ENCODE assay signal across 17 cellular contexts in the genomic region with DNA sequence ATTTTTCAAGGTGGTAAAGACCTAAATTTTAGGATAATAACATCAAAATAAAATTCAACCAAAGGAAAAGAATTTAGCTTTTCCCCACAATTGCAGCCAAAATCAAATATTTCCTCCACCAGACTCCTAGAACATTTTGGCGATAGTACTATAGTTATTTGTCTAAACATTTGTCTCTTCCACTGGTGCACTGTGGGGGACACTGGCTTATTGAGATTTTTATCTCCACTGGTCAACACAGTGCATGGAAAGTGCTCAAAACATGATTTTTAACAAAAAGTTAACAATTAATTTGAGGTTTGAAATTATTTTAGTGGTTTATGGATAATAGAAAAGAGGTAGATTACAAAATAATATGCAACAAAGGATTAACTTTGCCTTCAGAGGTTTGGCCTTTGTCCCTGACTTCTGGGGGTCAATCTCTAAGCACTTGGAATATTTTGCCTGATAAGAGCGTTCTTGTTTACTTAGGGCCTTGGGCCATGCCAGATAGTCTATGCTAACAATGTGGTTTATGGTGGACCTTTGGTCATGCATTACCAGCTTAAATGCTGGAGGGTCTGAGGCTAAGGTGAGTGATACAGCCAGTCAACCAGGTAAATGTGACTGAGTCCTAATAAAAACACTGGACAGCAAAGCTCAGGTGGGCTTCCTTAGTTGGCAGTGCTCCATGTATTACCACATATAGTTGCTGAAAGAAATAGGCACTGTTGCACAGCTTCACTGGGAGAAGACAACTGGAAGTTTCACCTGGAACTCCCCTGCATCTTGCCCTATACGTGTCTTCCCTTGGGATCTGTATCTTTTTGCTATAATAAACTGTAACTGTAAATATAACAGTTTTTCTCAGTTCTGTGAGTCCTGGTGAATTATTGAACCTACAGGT.
DNase-seq lines count a peak whose midpoint lies in the region; ATAC-seq, FAIRE-seq and TF ChIP-seq lines count a peak whose summit lies in the region.
"Had no signal": no experiment of that assay in that cellular context is flagged by ENCODE, and none has a peak within 500 bp of the region (broad histone marks: within the 10 kb centered on the region; RNA-seq: fewer than 3 reads in every experiment).

No MANE protein-coding gene starts in this region.

- H4K20me1 ChIP-seq in H1 (replicated peaks in 1 of 2; ENCODE audit: control insufficient read depth in 1 of 2, insufficient read depth in 2 of 2, low read length in 2 of 2) (no peaks in the 10 kb centered on the region), HepG2 (ENCODE audit: insufficient read depth, low read length) (no peaks in the 10 kb centered on the region)
- H4K20me1 ChIP-seq: BLaER1 had no signal

- H4K8ac ChIP-seq in H1 (ENCODE audit: extremely low read depth, insufficient read depth, low read length): no peak overlapping the region

- H2BK15ac ChIP-seq in H1 (ENCODE audit: low read length): no peak overlapping the region

- H3K14ac ChIP-seq in H1 (ENCODE audit: insufficient read length): no peak overlapping the region

- peak; percentile 5 for DNase-seq in ELF-1 (ENCODE audit: low read depth, low spot score)
- no peak for DNase-seq in H1 (ENCODE audit: low read depth in 1 of 2, low spot score in 2 of 2)
- peak; percentile 87 for DNase-seq in HepG2 (ENCODE audit: low spot score)
- DNase-seq in SIG-M5 (lab: John Stamatoyannopoulos, UW): no peak
- DNase-seq in left cardiac atrium: no peak
- no peak for DNase-seq in psoas muscle
- no peak for DNase-seq in activated T-cell treated with anti-CD3 and anti-CD28 coated beads, Interleukin-2, amount 50 U/mL, for 4 hours
- DNase-seq: 8988T; Calu3; CD4-positive, alpha-beta memory T cell; DMS79 treated with DMSO at 0.1 percent for 48 hours; HCEC 1CT had no signal

- no TSS peak for BruUV-seq in HepG2 (replicated peaks; lab: Mats Ljungman, UMichigan)

- no peak for TF ChIP-seq EP300 in H1 (IDR thresholded peaks at IDR 0.05; ENCODE audit: borderline replicate concordance in 1 of 2, low read depth in 2 of 2, low read length in 2 of 2)
- peak in 1 of 2 experiments; percentile 83; a peak in 2 of 4 replicates for TF ChIP-seq EP300 in HepG2 (IDR thresholded peaks at IDR 0.05; ENCODE audit: low read depth in 2 of 2, low read length in 2 of 2)
- peak; percentile 61; the same call in 1 of the 2 replicates for TF ChIP-seq EP300 in HepG2 (CRISPR knock-in tag; IDR thresholded peaks at IDR 0.05; ENCODE audit: borderline replicate concordance)

- H3K79me1 ChIP-seq in H1 (ENCODE audit: low read depth, low read length): no peaks in the 10 kb centered on the region

- H3K4me2 ChIP-seq in H1 (ENCODE audit: insufficient read depth in 1 of 2, low read depth in 2 of 2, low read length in 2 of 2): no peak overlapping the region
- no peak overlapping the region for H3K4me2 ChIP-seq in HepG2 (ENCODE audit: low read depth, low read length)
- H3K4me2 ChIP-seq: BLaER1 had no signal

- 93% methylated on average over 3 of the region's 3 CpGs; no CpG with 5 or more reads in 1 of the 2 experiments for WGBS in H1 (ENCODE audit: extremely low coverage in 1 of 2, insufficient coverage in 1 of 2, insufficient read length in 1 of 2, insufficient replicate concordance in 2 of 2, low coverage in 1 of 2, low lambda C conversion rate in 2 of 2, missing lambda C conversion rate in 1 of 2), 2 experiments
- WGBS in HepG2 (ENCODE audit: low lambda C conversion rate): 12% methylated on average over 3 of the region's 3 CpGs
- 85 to 89% (median 88%) methylated on average over 3 of the region's 3 CpGs for WGBS in psoas muscle, 3 donors

- H2AFZ ChIP-seq in H1 (ENCODE audit: low read length) (no peak overlapping the region), HepG2 (ENCODE audit: low read length) (no peak overlapping the region)

- CTCF ChIA-PET in H1 (lab: Charles Lee; ENCODE audit: partially characterized antibody): interaction anchor here (0.9 to 1.3 kb wide), 2 partner anchors 18 to 36 kb away, joined by 3 read pairs; no protein-coding TSS in a partner anchor
- CTCF ChIA-PET in HepG2 (lab: Yijun Ruan, JAX; ENCODE audit: low intra/inter-chr PET ratio, low total read pairs): no interaction called here

- ATAC-seq in HepG2: peak; percentile 100
- no peak for ATAC-seq in left cardiac atrium
- no peak for ATAC-seq in psoas muscle
- no peak for ATAC-seq in activated T-cell treated with anti-CD3 and anti-CD28 coated beads, Interleukin-2, amount 50 U/mL, for 4 hours
- ATAC-seq: GM12878 had no signal

- H3K4me3 ChIP-seq in H1 (ENCODE audit: extremely low read depth in 1 of 4, insufficient read depth in 2 of 4, low read depth in 3 of 4, low read length in 4 of 4): no peak overlapping the region
- no peak overlapping the region for H3K4me3 ChIP-seq in HepG2 (replicated peaks in 1 of 3; ENCODE audit: insufficient read depth in 1 of 3, low read depth in 2 of 3, low read length in 3 of 3)
- no peak overlapping the region for H3K4me3 ChIP-seq in psoas muscle
- H3K4me3 ChIP-seq: BLaER1, GM12878 had no signal

- no peak overlapping the region for H3K18ac ChIP-seq in H1 (ENCODE audit: extremely low read depth, low read length)

- TF ChIP-seq RAD21 in H1 (IDR thresholded peaks at IDR 0.05 in 1 of 2, conservative IDR thresholded peaks at IDR 0.05 in 1 of 2; ENCODE audit: low read depth in 2 of 2, low read length in 2 of 2): no peak
- no peak for TF ChIP-seq RAD21 in HepG2 (CRISPR knock-in tag; IDR thresholded peaks at IDR 0.05)

- H3K36me3 ChIP-seq in H1 (ENCODE audit: control insufficient read depth in 2 of 4, insufficient read depth in 4 of 4, low read length in 3 of 4) (no peaks in the 10 kb centered on the region), HepG2 (replicated peaks in 1 of 2; ENCODE audit: control insufficient read depth in 1 of 2, insufficient read depth in 2 of 2, low read length in 2 of 2) (no peaks in the 10 kb centered on the region), psoas muscle (ENCODE audit: insufficient read depth in 1 of 2, low read depth in 1 of 2) (no peaks in the 10 kb centered on the region)
- H3K36me3 ChIP-seq: BLaER1 had no signal

- peaks cover 5% of the 10 kb centered on the region for H3K27me3 Mint-ChIP-seq in activated T-cell treated with anti-CD3 and anti-CD28 coated beads, Interleukin-2, amount 50 U/mL, for 4 hours (ENCODE audit: low read depth)
- H3K27me3 Mint-ChIP-seq: IgD-negative memory B cell had no signal

- no peak overlapping the region for H3K23ac ChIP-seq in H1 (ENCODE audit: insufficient read length)

- intact Hi-C loops in HepG2 (cut with micrococcal nuclease; ENCODE audit: unreplicated experiment) (no loop called here), left cardiac atrium (cut with DNase I) (no loop called here), psoas muscle (cut with DNase I) (no loop called here)

- no peak overlapping the region for H4K91ac ChIP-seq in H1 (replicated peaks; ENCODE audit: insufficient read length, low read length)

- H3K27me3 ChIP-seq in H1 (replicated peaks in 1 of 4; ENCODE audit: control insufficient read depth in 3 of 4, extremely low read depth in 1 of 4, insufficient read depth in 3 of 4, low read length in 3 of 4) (peaks cover 0 to 2% (median 0%) of the 10 kb centered on the region in 4 experiments; a peak in 1 of 7 replicates), HepG2 (ENCODE audit: control insufficient read depth in 1 of 2, insufficient read depth in 2 of 2, low read length in 2 of 2) (no peaks in the 10 kb centered on the region), psoas muscle (ENCODE audit: insufficient read depth in 3 of 3, low read length in 2 of 3) (peaks cover 0 to 2% (median 0%) of the 10 kb centered on the region in 3 donors)
- H3K27me3 ChIP-seq: BLaER1 had no signal

- no peak overlapping the region for H2BK20ac ChIP-seq in H1 (ENCODE audit: low read length)

- no peaks in the 10 kb centered on the region for H3K36me3 Mint-ChIP-seq in activated T-cell treated with anti-CD3 and anti-CD28 coated beads, Interleukin-2, amount 50 U/mL, for 4 hours (ENCODE audit: insufficient read depth)
- H3K36me3 Mint-ChIP-seq: CD14-positive monocyte; CD4-positive, alpha-beta memory T cell had no signal

- H3K4ac ChIP-seq in H1 (replicated peaks; ENCODE audit: insufficient read length, low read depth, low read length): no peak overlapping the region

- H3K9ac ChIP-seq in H1 (replicated peaks in 1 of 4; ENCODE audit: extremely low read depth in 1 of 4, low read depth in 3 of 4, low read length in 3 of 4) (no peak overlapping the region), HepG2 (ENCODE audit: insufficient read depth, low read depth, low read length) (no peak overlapping the region)
- H3K9ac ChIP-seq: BLaER1 had no signal

- TF ChIP-seq POLR2A in H1 (IDR thresholded peaks at IDR 0.05; ENCODE audit: control extremely low read depth in 1 of 2, low read depth in 2 of 2, low read length in 2 of 2) (no peak), HepG2 (IDR thresholded peaks at IDR 0.05; ENCODE audit: insufficient read depth in 1 of 2, low read depth in 2 of 2, low read length in 2 of 2) (no peak)

- FAIRE-seq in H1 (lab: Jason Lieb, UNC): peak; percentile 69
- peak; percentile 23 for FAIRE-seq in HepG2 (lab: Jason Lieb, UNC)
- FAIRE-seq: GM12878, H54 had no signal

- H2BK5ac ChIP-seq in H1 (ENCODE audit: low read depth, low read length): no peak overlapping the region

- H3K4me1 ChIP-seq in H1 (replicated peaks in 1 of 4; ENCODE audit: control insufficient read depth in 3 of 4, insufficient read depth in 4 of 4, low read length in 3 of 4): no peaks in the 10 kb centered on the region
- H3K4me1 ChIP-seq in HepG2 (ENCODE audit: insufficient read depth, low read length): peaks cover 24% of the 10 kb centered on the region
- H3K4me1 ChIP-seq in psoas muscle: no peaks in the 10 kb centered on the region
- H3K4me1 ChIP-seq: BLaER1 had no signal

- no peak overlapping the region for H3K4me3 Mint-ChIP-seq in activated T-cell treated with anti-CD3 and anti-CD28 coated beads, Interleukin-2, amount 50 U/mL, for 4 hours
- H3K4me3 Mint-ChIP-seq: CD14-positive monocyte; CD4-positive, alpha-beta memory T cell; IgD-negative memory B cell had no signal

- H3K4me1 Mint-ChIP-seq in activated T-cell treated with anti-CD3 and anti-CD28 coated beads, Interleukin-2, amount 50 U/mL, for 4 hours (ENCODE audit: low read depth): no peaks in the 10 kb centered on the region
- H3K4me1 Mint-ChIP-seq: CD14-positive monocyte; CD4-positive, alpha-beta memory T cell; IgD-negative memory B cell had no signal

- TF ChIP-seq CTCF in H1 (IDR thresholded peaks at IDR 0.05; ENCODE audit: control extremely low read depth in 1 of 3, insufficient read depth in 1 of 3, low read depth in 1 of 3, low read length in 3 of 3): no peak
- no peak for TF ChIP-seq CTCF in HepG2 (CRISPR knock-in tag; IDR thresholded peaks at IDR 0.05)
- TF ChIP-seq CTCF in psoas muscle (IDR thresholded peaks at IDR 0.05): no peak

- no peak overlapping the region for H3K27ac ChIP-seq in H1 (ENCODE audit: low read depth, low read length)
- H3K27ac ChIP-seq in HepG2 (ENCODE audit: extremely low read length, insufficient read depth, low read length): no peak overlapping the region
- no peak overlapping the region for H3K27ac ChIP-seq in psoas muscle
- H3K27ac ChIP-seq: BLaER1 had no signal

- H3K9me3 Mint-ChIP-seq in activated T-cell treated with anti-CD3 and anti-CD28 coated beads, Interleukin-2, amount 50 U/mL, for 4 hours: no peaks in the 10 kb centered on the region

- H2BK12ac ChIP-seq in H1 (ENCODE audit: low read depth, low read length): no peak overlapping the region

- POLR2A ChIA-PET in H1 (lab: Charles Lee; ENCODE audit: partially characterized antibody) (no interaction called here), HepG2 (lab: Yijun Ruan, JAX) (no interaction called here)

- H4K5ac ChIP-seq in H1 (ENCODE audit: insufficient read length, low read depth, low read length): no peak overlapping the region

- in situ Hi-C loops in HepG2 (cut with HindIII; ENCODE audit: extremely low pct_ligation_motif_present, low pct_unique_long_range_greater_than_20kb): no loop called here

- no peaks in the 10 kb centered on the region for H3K79me2 ChIP-seq in H1 (ENCODE audit: control insufficient read depth in 1 of 2, insufficient read depth in 2 of 2, low read length in 2 of 2)
- no peaks in the 10 kb centered on the region for H3K79me2 ChIP-seq in HepG2 (ENCODE audit: insufficient read depth, low read length)

- no peaks in the 10 kb centered on the region for H3K23me2 ChIP-seq in H1 (ENCODE audit: low read depth, low read length)

- H3K56ac ChIP-seq in H1 (replicated peaks; ENCODE audit: insufficient read length, low read depth, low read length): no peak overlapping the region

- no peaks in the 10 kb centered on the region; a peak in 1 of 4 replicates for H3K9me3 ChIP-seq in H1 (ENCODE audit: insufficient read depth in 2 of 2, low read depth in 1 of 2, low read length in 1 of 2)
- peaks cover 4% of the 10 kb centered on the region; the same call in 1 of the 2 replicates for H3K9me3 ChIP-seq in HepG2 (ENCODE audit: low read length)
- H3K9me3 ChIP-seq in psoas muscle: no peaks in the 10 kb centered on the region
- H3K9me3 ChIP-seq: BLaER1 had no signal

- no peak overlapping the region for H2AK5ac ChIP-seq in H1 (ENCODE audit: low read depth, low read length)

- no peak overlapping the region for H2BK120ac ChIP-seq in H1 (replicated peaks; ENCODE audit: low read depth, low read length)

Comparison
In these comparisons a context has a peak if more than half of its experiments do, and no peak if none do; other contexts are left out.
1. DNase-seq: peak in ELF-1 (single experiment) and HepG2 (single experiment); none in H1 (0 of 2), SIG-M5 (single experiment), left cardiac atrium (single experiment), psoas muscle (0 of 2) and activated T-cell treated with anti-CD3 and anti-CD28 coated beads, Interleukin-2, amount 50 U/mL, for 4 hours (single experiment).